Comparison of ENCODE assay signal across 20 cellular contexts in genomic region chr5:93756372-93756771, GRCh38. TPM values are rescaled to one million over a fixed set of nuclear protein-coding genes. Genes with fewer than 3 reads are reported as not detected.
DNase-seq lines count a peak whose midpoint lies in the region; ATAC-seq and TF ChIP-seq lines count a peak whose summit lies in the region.
"Had no signal": no experiment of that assay in that cellular context is flagged by ENCODE, and none has a peak within 500 bp of the region (broad histone marks: within the 10 kb centered on the region; RNA-seq: fewer than 3 reads in every experiment).

No MANE protein-coding gene starts in this region.

- POLR2A ChIA-PET in WTC11 (lab: Charles Lee), result no interaction called here

- H3K4me3 Mint-ChIP-seq in WTC11, result no peak overlapping the region
- H3K4me3 Mint-ChIP-seq in neural progenitor cell, result no peak overlapping the region
- H3K4me3 Mint-ChIP-seq: CD8-positive, alpha-beta T cell; HFFc6 had no signal

- H3K4me3 ChIP-seq in DND-41 (ENCODE audit: low read depth in 1 of 2, low read length in 2 of 2) (no peak overlapping the region), neural progenitor cell (no peak overlapping the region), mesenchymal stem cell (ENCODE audit: insufficient read depth in 1 of 2, low read depth in 1 of 2, low read length in 2 of 2) (no peak overlapping the region)
- H3K4me3 ChIP-seq: BLaER1 treated with 17β-estradiol and CSF1 and Interleukin-3, amounts not matched to agents 10 nM and 100 nM; GM23248; K562 had no signal

- 81% methylated on average over 5 of the region's 5 CpGs for WGBS in mesenchymal stem cell

- no peaks in the 10 kb centered on the region for H3K27me3 ChIP-seq in DND-41 (ENCODE audit: insufficient read depth, low read length, poor library complexity)
- H3K27me3 ChIP-seq in neural progenitor cell, result no peaks in the 10 kb centered on the region
- H3K27me3 ChIP-seq in mesenchymal stem cell (ENCODE audit: control insufficient read depth in 1 of 2, insufficient read depth in 1 of 2, low read length in 2 of 2), result no peaks in the 10 kb centered on the region
- H3K27me3 ChIP-seq: BLaER1 treated with 17β-estradiol and CSF1 and Interleukin-3, amounts not matched to agents 10 nM and 100 nM had no signal

- peak; percentile 6 for DNase-seq in DND-41
- DNase-seq in WTC11 (ENCODE audit: low spot score), result no peak
- no peak for DNase-seq in neural progenitor cell (ENCODE audit: low spot score)
- DNase-seq in mesenchymal stem cell, result no peak
- no peak for DNase-seq in NCI-H2196 treated with DMSO at 0.1 percent for 48 hours (lab: John Stamatoyannopoulos, UW; ENCODE audit: unreplicated experiment)
- no peak for DNase-seq in NCI-H226
- DNase-seq in GM10266 (ENCODE audit: extremely low spot score), result no peak
- DNase-seq: 8988T; Calu3; CD8-positive, alpha-beta T cell; DMS79 treated with DMSO at 0.1 percent for 48 hours; EL; GM23248; H7; HFFc6; IMR-90 had no signal

- H3K18ac ChIP-seq in mesenchymal stem cell (ENCODE audit: low read depth in 1 of 2, low read length in 2 of 2), result no peak overlapping the region

- no peak for TF ChIP-seq CTCF in DND-41 (IDR thresholded peaks at IDR 0.05; ENCODE audit: borderline replicate concordance, extremely low read depth, low read length, poor library complexity, severe bottlenecking)
- no peak for TF ChIP-seq CTCF in WTC11 (IDR thresholded peaks at IDR 0.05)
- TF ChIP-seq CTCF in neural progenitor cell (IDR thresholded peaks at IDR 0.05), result no peak
- no peak for TF ChIP-seq CTCF in GM10266 (IDR thresholded peaks at IDR 0.05; ENCODE audit: control insufficient read depth, insufficient read depth, low read depth, missing control alignments)

- H3F3A ChIP-seq in neural progenitor cell (ENCODE audit: low read depth), result no peaks in the 10 kb centered on the region

- ATAC-seq in DND-41 (ENCODE audit: insufficient read depth, low read depth) (peak; percentile 45; the same call in 1 of the 3 replicates), WTC11 (peak; percentile 51), esophagus mucosa (peak; percentile 26)
- ATAC-seq: CD8-positive, alpha-beta T cell; HCT116; K562 had no signal

- H2AFZ ChIP-seq in DND-41 (ENCODE audit: low read depth, low read length) (no peak overlapping the region), neural progenitor cell (replicated peaks) (no peak overlapping the region), mesenchymal stem cell (ENCODE audit: low read depth, low read length) (no peak overlapping the region)
- H2AFZ ChIP-seq: GM23248 had no signal

- no peak overlapping the region for H3K4me2 ChIP-seq in DND-41 (ENCODE audit: insufficient read depth, low read length)
- H3K4me2 ChIP-seq in neural progenitor cell, result no peak overlapping the region
- H3K4me2 ChIP-seq in mesenchymal stem cell (ENCODE audit: low read length, poor library complexity, severe bottlenecking), result no peak overlapping the region
- H3K4me2 ChIP-seq: BLaER1 treated with 17β-estradiol and CSF1 and Interleukin-3, amounts not matched to agents 10 nM and 100 nM had no signal

- no peaks in the 10 kb centered on the region for H3K9me3 ChIP-seq in DND-41 (ENCODE audit: insufficient read depth, low read length, severe bottlenecking)
- H3K9me3 ChIP-seq in neural progenitor cell (ENCODE audit: low read depth), result no peaks in the 10 kb centered on the region
- H3K9me3 ChIP-seq in mesenchymal stem cell (ENCODE audit: control insufficient read depth, low read length), result peaks cover 13% of the 10 kb centered on the region

- no peaks in the 10 kb centered on the region for H3K79me2 ChIP-seq in DND-41 (ENCODE audit: insufficient read depth, low read length)
- H3K79me2 ChIP-seq in neural progenitor cell (ENCODE audit: low read depth), result no peaks in the 10 kb centered on the region

- no peak overlapping the region for H3K27ac Mint-ChIP-seq in WTC11
- peak overlapping the region; percentile 20 for H3K27ac Mint-ChIP-seq in neural progenitor cell
- H3K27ac Mint-ChIP-seq: CD8-positive, alpha-beta T cell; HFFc6 had no signal

- H3K36me3 ChIP-seq in DND-41 (ENCODE audit: insufficient read depth, low read length) (no peaks in the 10 kb centered on the region), neural progenitor cell (no peaks in the 10 kb centered on the region), mesenchymal stem cell (ENCODE audit: control insufficient read depth in 1 of 2, insufficient read depth in 2 of 2, low read depth in 1 of 2, low read length in 2 of 2) (peaks cover 0 to 3% of the 10 kb centered on the region in 2 experiments)

- H3K14ac ChIP-seq in mesenchymal stem cell (ENCODE audit: low read length in 2 of 2), result no peak overlapping the region

- no peak overlapping the region for H4K8ac ChIP-seq in mesenchymal stem cell (ENCODE audit: low read length)

- no peak overlapping the region for H3K4ac ChIP-seq in mesenchymal stem cell (ENCODE audit: low read depth in 1 of 2, low read length in 2 of 2)

- H3K79me1 ChIP-seq in mesenchymal stem cell (replicated peaks; ENCODE audit: low read length, poor library complexity, severe bottlenecking), result peaks cover 8% of the 10 kb centered on the region

- H3K4me1 ChIP-seq in DND-41 (ENCODE audit: insufficient read depth, low read length), result peaks cover 7% of the 10 kb centered on the region
- no peaks in the 10 kb centered on the region for H3K4me1 ChIP-seq in neural progenitor cell
- no peaks in the 10 kb centered on the region for H3K4me1 ChIP-seq in mesenchymal stem cell (ENCODE audit: control insufficient read depth, insufficient read depth, low read depth, low read length)
- H3K4me1 ChIP-seq: BLaER1 treated with 17β-estradiol and CSF1 and Interleukin-3, amounts not matched to agents 10 nM and 100 nM had no signal

- CTCF ChIA-PET in WTC11 (lab: Charles Lee), result no interaction called here

- no peak overlapping the region for H2BK5ac ChIP-seq in mesenchymal stem cell (ENCODE audit: low read depth, low read length, poor library complexity, severe bottlenecking)

- H3K27me3 Mint-ChIP-seq in WTC11 (ENCODE audit: low read depth), result no peaks in the 10 kb centered on the region
- H3K27me3 Mint-ChIP-seq in neural progenitor cell (ENCODE audit: insufficient read depth, low read depth), result no peaks in the 10 kb centered on the region

- H3K23ac ChIP-seq in mesenchymal stem cell (ENCODE audit: low read length in 2 of 2), result no peak overlapping the region

- H3K27ac ChIP-seq in DND-41 (ENCODE audit: low read length) (no peak overlapping the region), neural progenitor cell (no peak overlapping the region), mesenchymal stem cell (ENCODE audit: low read length, poor library complexity, severe bottlenecking) (no peak overlapping the region)
- H3K27ac ChIP-seq: BLaER1 treated with 17β-estradiol and CSF1 and Interleukin-3, amounts not matched to agents 10 nM and 100 nM; GM23248 had no signal

- no peak overlapping the region for H2BK120ac ChIP-seq in mesenchymal stem cell (ENCODE audit: low read depth, low read length)

- H3K9me3 Mint-ChIP-seq in WTC11, result peaks cover 36% of the 10 kb centered on the region
- H3K9me3 Mint-ChIP-seq in neural progenitor cell, result peaks cover 27% of the 10 kb centered on the region

- H3K4me1 Mint-ChIP-seq in WTC11 (peaks cover 16% of the 10 kb centered on the region), neural progenitor cell (peaks cover 22% of the 10 kb centered on the region)

- peaks cover 27% of the 10 kb centered on the region for H3K36me3 Mint-ChIP-seq in WTC11
- H3K36me3 Mint-ChIP-seq in neural progenitor cell, result peaks cover 13% of the 10 kb centered on the region

- H3K9ac ChIP-seq in DND-41 (ENCODE audit: low read depth, low read length) (no peak overlapping the region), neural progenitor cell (no peak overlapping the region), mesenchymal stem cell (ENCODE audit: low read length) (no peak overlapping the region)
- H3K9ac ChIP-seq: BLaER1 treated with 17β-estradiol and CSF1 and Interleukin-3, amounts not matched to agents 10 nM and 100 nM; GM23248 had no signal

- no peak overlapping the region for H4K91ac ChIP-seq in mesenchymal stem cell (ENCODE audit: low read length)

- no peak overlapping the region for H2BK12ac ChIP-seq in mesenchymal stem cell (ENCODE audit: low read length in 2 of 2)

- H2BK15ac ChIP-seq in mesenchymal stem cell (ENCODE audit: low read depth, poor library complexity, severe bottlenecking), result no peak overlapping the region

- no peaks in the 10 kb centered on the region for H4K20me1 ChIP-seq in DND-41 (ENCODE audit: insufficient read depth, low read length)
- no peaks in the 10 kb centered on the region for H4K20me1 ChIP-seq in neural progenitor cell (ENCODE audit: low read depth)
- H4K20me1 ChIP-seq: BLaER1 treated with 17β-estradiol and CSF1 and Interleukin-3, amounts not matched to agents 10 nM and 100 nM had no signal

- H2AK5ac ChIP-seq in mesenchymal stem cell (ENCODE audit: low read length, severe bottlenecking), result no peak overlapping the region

TF ChIP-seq in WTC11, 78 proteins besides CTCF, POLR2A, EP300 and RAD21 (continues in another document):
- TF ChIP-seq ZMAT4 (CRISPR knock-in tag; IDR thresholded peaks at IDR 0.05), result no peak
- TF ChIP-seq ETV6 (CRISPR knock-in tag; IDR thresholded peaks at IDR 0.05), result no peak
- TF ChIP-seq ZNF512 (CRISPR knock-in tag; IDR thresholded peaks at IDR 0.05; ENCODE audit: borderline replicate concordance), result no peak

RNA-seq across cellular contexts. Expression of gene POU5F2, which starts 15.0 kb away (rescaled TPM):
- total RNA-seq in WTC11 (2021) (0.13 to 0.23 TPM (median 0.16 TPM) in 3 replicates), esophagus mucosa (0.80 TPM), neural progenitor cell (ENCODE audit: low replicate concordance) (0.93 and 1.0 TPM in 2 replicates)
- polyA plus RNA-seq in mesenchymal stem cell (2013, experiment 1 of 2), result not detected
- under 0.01 TPM for polyA plus RNA-seq in mesenchymal stem cell (2013, experiment 2 of 2)
